8 cellular contexts compared by ENCODE assay signal in the genomic region with DNA sequence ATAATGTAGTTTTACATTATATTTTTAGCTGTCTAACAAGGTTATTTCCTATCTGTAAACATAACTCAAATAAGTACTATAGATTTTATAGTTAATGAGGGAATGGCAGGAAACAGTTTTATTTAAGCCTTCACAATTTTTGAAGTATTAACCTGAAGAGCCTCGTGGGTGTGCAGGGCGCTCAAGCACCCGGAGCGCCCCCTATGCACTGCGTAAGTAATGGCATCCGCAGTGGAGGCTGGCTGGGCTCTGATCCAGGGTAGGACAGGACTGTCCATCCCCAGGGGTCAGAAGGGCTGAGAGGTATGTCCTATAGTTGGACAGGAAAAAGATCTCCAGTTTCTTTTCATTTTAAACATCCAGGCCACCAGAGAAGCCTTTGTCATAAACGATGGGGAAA.
A peak's percentile ranks its signal among the peaks of the same experiment; 100 is the strongest.
DNase-seq lines count a peak whose midpoint lies in the region; FAIRE-seq and TF ChIP-seq lines count a peak whose summit lies in the region.

No MANE protein-coding gene starts in this region.

- no peak for FAIRE-seq in urothelium cell line (lab: Jason Lieb, UNC)

- peak; percentile 44 for DNase-seq in stimulated activated CD4-positive, alpha-beta T cell treated with anti-CD3 and anti-CD28 coated beads, Interleukin-15, amount 100 ng/mL, for 24 hours
- DNase-seq in stimulated activated CD4-positive, alpha-beta T cell treated with anti-CD3 and anti-CD28 coated beads, Interleukin-1b, Interleukin-23, amount 100 ng/mL, for 48 hours, result no peak
- peak; percentile 64 for DNase-seq in RPMI8226
- DNase-seq in fibroblast of pulmonary artery (ENCODE audit: low read depth), result peak; percentile 48
- DNase-seq in urothelium cell line (ENCODE audit: low spot score), result peak; percentile 45
- DNase-seq in DMS79 treated with DMSO at 0.1 percent for 48 hours (lab: John Stamatoyannopoulos, UW), result no peak
- DNase-seq in NCI-H1694 (lab: John Stamatoyannopoulos, UW), result no peak
- DNase-seq in NCI-H146 (lab: John Stamatoyannopoulos, UW), result no peak

- TF ChIP-seq CTCF in fibroblast of pulmonary artery (IDR thresholded peaks at IDR 0.05; ENCODE audit: low read length, missing control alignments), result peak; percentile 67

- H3K4me3 ChIP-seq in fibroblast of pulmonary artery (replicated peaks; ENCODE audit: low read depth, low read length), result no peak overlapping the region

Comparison
In these comparisons a context has a peak if more than half of its experiments do, and no peak if none do; other contexts are left out.
1. DNase-seq: peak in stimulated activated CD4-positive, alpha-beta T cell treated with anti-CD3 and anti-CD28 coated beads, Interleukin-15, amount 100 ng/mL, for 24 hours (single experiment), RPMI8226 (single experiment), fibroblast of pulmonary artery (single experiment) and urothelium cell line (single experiment); none in stimulated activated CD4-positive, alpha-beta T cell treated with anti-CD3 and anti-CD28 coated beads, Interleukin-1b, Interleukin-23, amount 100 ng/mL, for 48 hours (single experiment), DMS79 treated with DMSO at 0.1 percent for 48 hours (single experiment), NCI-H1694 (single experiment) and NCI-H146 (single experiment).